Comparison of ENCODE assay signal across 9 cellular contexts in genomic region chr11:103537904-103538502, GRCh38.
DNase-seq lines count a peak whose midpoint lies in the region; ATAC-seq and TF ChIP-seq lines count a peak whose summit lies in the region.
"Had no signal": no experiment of that assay in that cellular context is flagged by ENCODE, and none has a peak within 500 bp of the region (broad histone marks: within the 10 kb centered on the region; RNA-seq: fewer than 3 reads in every experiment).

No MANE protein-coding gene starts in this region.

- no peak for ATAC-seq in GM19035 (IDR thresholded peaks at IDR 0.05; ENCODE audit: unreplicated experiment)

- no peak for DNase-seq in AG04449 (ENCODE audit: low read depth, low spot score)
- DNase-seq in GM23248: peak; percentile 65
- peak; percentile 15 for DNase-seq in RWPE1 (ENCODE audit: low spot score)
- peak; percentile 48 to 78 for DNase-seq in foreskin fibroblast
- DNase-seq in NCI-H226: no peak
- DNase-seq in spleen: no peak
- DNase-seq in midbrain (lab: John Stamatoyannopoulos, UW): no peak

- peak overlapping the region; percentile 78 for H2AFZ ChIP-seq in GM23248
- H2AFZ ChIP-seq: parathyroid adenoma had no signal

- H3K9me3 ChIP-seq in GM23248 (ENCODE audit: low read depth) (no peaks in the 10 kb centered on the region), spleen (peaks cover 0 to 21% (median 8%) of the 10 kb centered on the region in 8 donors)

- H4K20me1 ChIP-seq in GM23248 (ENCODE audit: insufficient read depth): no peaks in the 10 kb centered on the region

- peaks cover 1% of the 10 kb centered on the region for H3F3A ChIP-seq in GM23248 (ENCODE audit: insufficient read depth)

- H3K4me1 ChIP-seq in GM23248 (ENCODE audit: insufficient read depth): peaks cover 9% of the 10 kb centered on the region
- H3K4me1 ChIP-seq in spleen: no peaks in the 10 kb centered on the region
- H3K4me1 ChIP-seq: parathyroid adenoma had no signal

- no peak overlapping the region for H3K4me2 ChIP-seq in GM23248 (ENCODE audit: unreplicated experiment)

- in situ Hi-C loops in GM23248 (cut with MboI): no loop called here

- H3K9ac ChIP-seq in GM23248: no peak overlapping the region
- H3K9ac ChIP-seq: parathyroid adenoma had no signal

- CTCF ChIA-PET in AG04449 (lab: Yijun Ruan, JAX) (interaction anchor here (0.6 to 6.0 kb wide), 37 partner anchors 9 to 336 kb away, joined by 3 to 127 read pairs (median 5); no protein-coding TSS in a partner anchor), RWPE1 (lab: Yijun Ruan, JAX) (no interaction called here)

- H3K27me3 ChIP-seq in GM23248 (replicated peaks; ENCODE audit: insufficient read depth): no peaks in the 10 kb centered on the region
- H3K27me3 ChIP-seq in spleen (replicated peaks in 1 of 7): no peaks in the 10 kb centered on the region

- TF ChIP-seq CTCF in AG04449 (IDR thresholded peaks at IDR 0.05; ENCODE audit: insufficient read depth, low read length, missing control alignments) (peak; percentile 47), RWPE1 (conservative IDR thresholded peaks at IDR 0.05; ENCODE audit: low read depth) (peak; percentile 28), foreskin fibroblast (IDR thresholded peaks at IDR 0.05; ENCODE audit: low read depth, low read length) (peak; percentile 60), spleen (IDR thresholded peaks at IDR 0.05 in 8 of 11, conservative IDR thresholded peaks at IDR 0.05 in 3 of 11) (peak in 2 of 11 experiments; percentile 12 to 17)

- no peak for TF ChIP-seq POLR2A in spleen (IDR thresholded peaks at IDR 0.05)

- H3K79me2 ChIP-seq in GM23248 (ENCODE audit: insufficient read depth): no peaks in the 10 kb centered on the region
- H3K79me2 ChIP-seq: parathyroid adenoma had no signal

- H3K36me3 ChIP-seq in GM23248 (ENCODE audit: low read depth): no peaks in the 10 kb centered on the region
- no peaks in the 10 kb centered on the region for H3K36me3 ChIP-seq in spleen

- POLR2A ChIA-PET in AG04449 (lab: Yijun Ruan, JAX): no interaction called here
- POLR2A ChIA-PET in RWPE1 (lab: Yijun Ruan, JAX; ENCODE audit: low non-redundant PET): no interaction called here

- intact Hi-C loops in spleen (cut with DNase I; ENCODE audit: low total_unique reads): no loop called here

- no peaks in the 10 kb centered on the region for H3K9me2 ChIP-seq in GM23248 (ENCODE audit: insufficient read depth)

- no peak overlapping the region for H3K4me3 ChIP-seq in AG04449 (ENCODE audit: low read depth, low read length)
- no peak overlapping the region for H3K4me3 ChIP-seq in GM23248
- no peak overlapping the region for H3K4me3 ChIP-seq in foreskin fibroblast (ENCODE audit: low read depth in 1 of 2, low read length in 2 of 2)
- H3K4me3 ChIP-seq in spleen: no peak overlapping the region

- H3K27ac ChIP-seq in GM23248: no peak overlapping the region
- H3K27ac ChIP-seq in RWPE1: no peak overlapping the region
- H3K27ac ChIP-seq in spleen: no peak overlapping the region
- H3K27ac ChIP-seq: parathyroid adenoma had no signal

Comparison
In these comparisons a context has a peak if more than half of its experiments do, and no peak if none do; other contexts are left out.
1. DNase-seq: peak in GM23248 (single experiment), RWPE1 (single experiment) and foreskin fibroblast (2 of 2); none in AG04449 (single experiment), NCI-H226 (single experiment), spleen (single experiment) and midbrain (single experiment).